In genomic region chr4:76272582-76272981, GRCh38 we compare ENCODE assay signal across 9 cellular contexts. TPM values are rescaled to one million over a fixed set of nuclear protein-coding genes. Genes with fewer than 3 reads are reported as not detected.
"Had no signal": no experiment of that assay in that cellular context is flagged by ENCODE, and none has a peak within 500 bp of the region (broad histone marks: within the 10 kb centered on the region; RNA-seq: fewer than 3 reads in every experiment).

No MANE protein-coding gene starts in this region.

- DNase-seq: GM23248, GOT3, H7, HFFc6, IMR-90, KG1 had no signal

- H2AFZ ChIP-seq: GM23248 had no signal

- ATAC-seq: HCT116 had no signal

- H3K4me3 ChIP-seq: GM23248, HAP-1, K562 had no signal

- H3K9me3 ChIP-seq: HAP-1 had no signal

- H3K36me3 ChIP-seq: HAP-1 had no signal

- H3K9ac ChIP-seq: GM23248 had no signal

- H3K27ac ChIP-seq: GM23248 had no signal

- H3K4me1 ChIP-seq: HAP-1 had no signal

RNA-seq across cellular contexts. Expression of gene FAM47E, which starts 21.1 kb away (rescaled TPM):
- total RNA-seq: GM23248, IMR-90 had no signal
- polyA plus RNA-seq: GM23248 had no signal
